Comparison of ENCODE assay signal across 8 cellular contexts in genomic region chr14:89040438-89041244, GRCh38.
DNase-seq lines count a peak whose midpoint lies in the region; ATAC-seq, FAIRE-seq and TF ChIP-seq lines count a peak whose summit lies in the region.

No MANE protein-coding gene starts in this region.

- H3K27me3 ChIP-seq in pancreas (no peaks in the 10 kb centered on the region), thymus (ENCODE audit: control insufficient read depth, insufficient read depth) (no peaks in the 10 kb centered on the region)

- peaks cover 15% of the 10 kb centered on the region for H3K4me1 Mint-ChIP-seq in activated naive CD8-positive, alpha-beta T cell treated with anti-CD3 and anti-CD28 coated beads for 36 hours
- peaks cover 7% of the 10 kb centered on the region for H3K4me1 Mint-ChIP-seq in glutamatergic neuron (ENCODE audit: low read depth, unreplicated experiment)

- intact Hi-C loops in pancreas (cut with DNase I), result no loop called here

- peaks cover 8% of the 10 kb centered on the region for H3K9me3 Mint-ChIP-seq in activated naive CD8-positive, alpha-beta T cell treated with anti-CD3 and anti-CD28 coated beads for 36 hours
- H3K9me3 Mint-ChIP-seq in glutamatergic neuron (ENCODE audit: unreplicated experiment), result peaks cover 2% of the 10 kb centered on the region

- DNase-seq in DMS153 (lab: John Stamatoyannopoulos, UW) (peak; percentile 74), H4 (ENCODE audit: low spot score) (peak; percentile 80), NAMALWA (ENCODE audit: low spot score) (peak; percentile 69), SKM-1 treated with dmso at 0.1 percent for 144 hours (lab: John Stamatoyannopoulos, UW; ENCODE audit: unreplicated experiment) (peak; percentile 38), glutamatergic neuron (peak; percentile 95), pancreas (peak; percentile 90 to 94 (median 93))
- DNase-seq in activated naive CD8-positive, alpha-beta T cell treated with anti-CD3 and anti-CD28 coated beads for 36 hours, result peak; percentile 79

- peaks cover 0 to 12% (median 4%) of the 10 kb centered on the region in 3 donors for H3K4me1 ChIP-seq in pancreas
- peaks cover 6% of the 10 kb centered on the region for H3K4me1 ChIP-seq in thymus (ENCODE audit: control insufficient read depth, insufficient read depth, low read length)

- peak; percentile 94 to 96 (median 95) for ATAC-seq in pancreas

- H3K36me3 ChIP-seq in pancreas (no peaks in the 10 kb centered on the region), thymus (ENCODE audit: control insufficient read depth, insufficient read depth) (no peaks in the 10 kb centered on the region)

- no peaks in the 10 kb centered on the region for H3K9me3 ChIP-seq in pancreas
- no peaks in the 10 kb centered on the region for H3K9me3 ChIP-seq in thymus (ENCODE audit: control insufficient read depth)

- H3K36me3 Mint-ChIP-seq in activated naive CD8-positive, alpha-beta T cell treated with anti-CD3 and anti-CD28 coated beads for 36 hours, result no peaks in the 10 kb centered on the region
- peaks cover 7% of the 10 kb centered on the region for H3K36me3 Mint-ChIP-seq in glutamatergic neuron (ENCODE audit: unreplicated experiment)

- H3K27ac ChIP-seq in pancreas, result peak overlapping the region; percentile 79 to 97 (median 94)
- H3K27ac ChIP-seq in thymus (ENCODE audit: low read depth), result peak overlapping the region; percentile 69

- H3K27ac Mint-ChIP-seq in activated naive CD8-positive, alpha-beta T cell treated with anti-CD3 and anti-CD28 coated beads for 36 hours, result peak overlapping the region; percentile 32
- no peak overlapping the region for H3K27ac Mint-ChIP-seq in glutamatergic neuron (ENCODE audit: unreplicated experiment)

- H3K27me3 Mint-ChIP-seq in activated naive CD8-positive, alpha-beta T cell treated with anti-CD3 and anti-CD28 coated beads for 36 hours, result peaks cover 27% of the 10 kb centered on the region
- no peaks in the 10 kb centered on the region for H3K27me3 Mint-ChIP-seq in glutamatergic neuron (ENCODE audit: unreplicated experiment)

- FAIRE-seq in pancreas (lab: Jason Lieb, UNC), result no peak

- WGBS in pancreas, 2 donors, result 1% methylated on average over 32 of the region's 32 CpGs
- WGBS in thymus, result 8% methylated on average over 32 of the region's 32 CpGs

- TF ChIP-seq CTCF in glutamatergic neuron (IDR thresholded peaks at IDR 0.05; ENCODE audit: partially characterized antibody, unreplicated experiment) (peak; percentile 95), pancreas (IDR thresholded peaks at IDR 0.05) (peak; percentile 88 to 94 (median 92))

- peak overlapping the region in 2 of 4 donors; percentile 22 to 35 for H3K4me3 ChIP-seq in pancreas
- peak overlapping the region; percentile 32 for H3K4me3 ChIP-seq in thymus (ENCODE audit: low read length)

- peak overlapping the region; percentile 60 for H3K4me3 Mint-ChIP-seq in activated naive CD8-positive, alpha-beta T cell treated with anti-CD3 and anti-CD28 coated beads for 36 hours
- peak overlapping the region; percentile 67 for H3K4me3 Mint-ChIP-seq in glutamatergic neuron (ENCODE audit: unreplicated experiment)

Comparison
In these comparisons a context has a peak if more than half of its experiments do, and no peak if none do; other contexts are left out.
1. DNase-seq: peak in every context shown above with its lines; median percentile 95 in glutamatergic neuron; 93 in pancreas; 80 in H4; 79 in activated naive CD8-positive, alpha-beta T cell treated with anti-CD3 and anti-CD28 coated beads for 36 hours; 74 in DMS153; 69 in NAMALWA; 38 in SKM-1 treated with dmso at 0.1 percent for 144 hours.